Comparison of ENCODE assay signal across 19 cellular contexts in the genomic region with DNA sequence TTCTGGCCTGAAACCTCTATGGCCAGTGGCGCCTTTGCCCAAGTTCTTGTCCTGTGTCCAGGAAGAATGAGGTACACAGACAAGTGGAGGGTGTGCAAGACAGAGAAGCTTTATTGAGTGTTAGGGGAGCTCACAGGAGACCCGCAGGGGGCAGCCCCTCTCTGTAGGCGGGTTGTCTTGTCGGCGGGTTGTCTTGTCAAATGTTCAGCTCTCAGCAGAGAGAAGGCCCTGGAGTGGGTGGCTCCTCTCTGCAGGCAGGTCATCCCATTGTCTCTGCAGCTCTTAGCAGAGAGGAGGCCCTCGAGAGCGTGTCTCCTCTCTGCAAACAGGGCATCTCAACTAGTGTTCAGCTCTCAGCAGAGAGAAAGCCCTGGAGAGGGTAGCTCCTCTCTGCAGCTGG. TPM values are rescaled to one million over a fixed set of nuclear protein-coding genes. Genes with fewer than 3 reads are reported as not detected.
DNase-seq lines count a peak whose midpoint lies in the region; ATAC-seq, FAIRE-seq and TF ChIP-seq lines count a peak whose summit lies in the region.
"Had no signal": no experiment of that assay in that cellular context is flagged by ENCODE, and none has a peak within 500 bp of the region (broad histone marks: within the 10 kb centered on the region; RNA-seq: fewer than 3 reads in every experiment).

No MANE protein-coding gene starts in this region.

- no peak for FAIRE-seq in kidney (lab: Jason Lieb, UNC)
- FAIRE-seq: GM18507 had no signal

- H3K56ac ChIP-seq in IMR-90 (ENCODE audit: extremely low read depth, insufficient read depth, low read length), result no peak overlapping the region

- H3K4ac ChIP-seq in IMR-90 (ENCODE audit: low read depth, low read length), result no peak overlapping the region

- H2AFZ ChIP-seq in IMR-90 (replicated peaks; ENCODE audit: low read length, poor library complexity), result no peak overlapping the region

- H3K9ac ChIP-seq in IMR-90 (ENCODE audit: low read depth, low read length) (no peak overlapping the region), kidney (ENCODE audit: low read length in 2 of 2) (no peak overlapping the region)

- intact Hi-C loops in IMR-90 (cut with micrococcal nuclease) (no loop called here), kidney (cut with DNase I) (loop anchor here (10.0 kb wide), 1 partner anchor 134 kb away; no protein-coding TSS in a partner anchor), posterior vena cava (cut with DNase I) (no loop called here), spleen (cut with DNase I; ENCODE audit: low total_unique reads) (no loop called here)

- ATAC-seq in activated CD8-positive, alpha-beta memory T cell treated with anti-CD3 and anti-CD28 coated beads, Interleukin-2, amount 10 ng/mL, durations not matched to agents 7 days and 5 days, result no peak
- ATAC-seq in IMR-90 (ENCODE audit: low read depth), result no peak; the same call in 1 of the 2 replicates

- H3K23ac ChIP-seq in IMR-90 (ENCODE audit: low read depth, low read length), result no peak overlapping the region

- DNase-seq in activated CD8-positive, alpha-beta memory T cell treated with anti-CD3 and anti-CD28 coated beads, Interleukin-2, amount 10 ng/mL, durations not matched to agents 7 days and 5 days, result peak; percentile 18
- no peak for DNase-seq in activated CD8-positive, alpha-beta memory T cell treated with anti-CD3 and anti-CD28 coated beads, Interleukin-2, amount 50 U/mL, for 4 hours
- DNase-seq in IMR-90 (no peak), kidney (peak; percentile 29), posterior vena cava (ENCODE audit: low spot score) (peak; percentile 30), nucleus accumbens (lab: John Stamatoyannopoulos, UW) (no peak), spleen (no peak), SJCRH30 (no peak)
- DNase-seq: COR-L47, DMS153, HCEC 1CT, MM.1S, NCI-H1105, NCI-H1694 treated with DMSO at 0.1 percent for 48 hours, NCI-H345, NCI-H526 treated with DMSO at 0.1 percent for 48 hours had no signal

- in situ Hi-C loops in IMR-90 (cut with MboI; ENCODE audit: low sequenced_read_pairs), result no loop called here

- TF ChIP-seq POLR2A in IMR-90 (IDR thresholded peaks at IDR 0.05; ENCODE audit: low read depth, low read length) (no peak; the same call in 1 of the 2 replicates), spleen (IDR thresholded peaks at IDR 0.05) (no peak)

- H3K36me3 ChIP-seq in IMR-90 (ENCODE audit: control insufficient read depth, insufficient read depth, low read length), result peaks cover 60% of the 10 kb centered on the region
- H3K36me3 ChIP-seq in kidney (ENCODE audit: control insufficient read depth in 1 of 2, insufficient read depth in 2 of 2, low read length in 2 of 2), result no peaks in the 10 kb centered on the region
- peaks cover 0 to 22% (median 15%) of the 10 kb centered on the region in 6 donors for H3K36me3 ChIP-seq in spleen
- H3K36me3 ChIP-seq in SJCRH30, result no peaks in the 10 kb centered on the region

- H2BK15ac ChIP-seq in IMR-90 (ENCODE audit: low read depth, low read length), result no peak overlapping the region

- POLR2A ChIA-PET in IMR-90 (lab: Charles Lee; ENCODE audit: unreplicated experiment), result no interaction called here

- H3K9me3 Mint-ChIP-seq in activated CD8-positive, alpha-beta memory T cell treated with anti-CD3 and anti-CD28 coated beads, Interleukin-2, amount 10 ng/mL, durations not matched to agents 7 days and 5 days (ENCODE audit: low read depth), result no peaks in the 10 kb centered on the region

- H3K9me3 ChIP-seq in IMR-90 (ENCODE audit: control insufficient read depth, insufficient read depth, low read length), result peaks cover 7% of the 10 kb centered on the region; the same call in 1 of the 2 replicates
- H3K9me3 ChIP-seq in kidney (ENCODE audit: control insufficient read depth in 1 of 2, low read length in 2 of 2), result peaks cover 3 to 4% of the 10 kb centered on the region in 2 donors
- peaks cover 0 to 45% (median 23%) of the 10 kb centered on the region in 8 donors for H3K9me3 ChIP-seq in spleen
- no peaks in the 10 kb centered on the region for H3K9me3 ChIP-seq in SJCRH30 (replicated peaks)

- H4K8ac ChIP-seq in IMR-90 (ENCODE audit: low read depth in 2 of 2, low read length in 2 of 2), result no peak overlapping the region

- H3K14ac ChIP-seq in IMR-90 (replicated peaks; ENCODE audit: low read depth, low read length), result no peak overlapping the region

- H3K27me3 ChIP-seq in IMR-90 (ENCODE audit: control insufficient read depth, insufficient read depth, low read length) (no peaks in the 10 kb centered on the region), spleen (replicated peaks in 1 of 7) (peaks cover 0 to 25% (median 0%) of the 10 kb centered on the region in 7 donors), SJCRH30 (no peaks in the 10 kb centered on the region)

- WGBS in IMR-90 (ENCODE audit: extremely low coverage in 2 of 2, insufficient read length in 1 of 2), 2 experiments, result 89% methylated on average over 1 of the region's 7 CpGs; no CpG with 5 or more reads in 1 of the 2 experiments
- 80 to 96% (median 89%) methylated on average over 7 of the region's 7 CpGs for WGBS in spleen, 5 donors

- peak overlapping the region; percentile 42 for H2AK9ac ChIP-seq in IMR-90 (replicated peaks; ENCODE audit: low read depth, low read length, poor library complexity)

- H2BK5ac ChIP-seq in IMR-90 (ENCODE audit: low read depth, low read length, poor library complexity, severe bottlenecking), result no peak overlapping the region

- no peak overlapping the region for H2AK5ac ChIP-seq in IMR-90 (ENCODE audit: low read depth, low read length)

- CTCF ChIA-PET in activated CD8-positive, alpha-beta memory T cell treated with anti-CD3 and anti-CD28 coated beads, Interleukin-2, amount 10 ng/mL, durations not matched to agents 7 days and 5 days (lab: Charles Lee), result no interaction called here
- CTCF ChIA-PET in IMR-90 (lab: Yijun Ruan, JAX), result no interaction called here

- peaks cover 95% of the 10 kb centered on the region for H4K20me1 ChIP-seq in IMR-90 (ENCODE audit: insufficient read depth, low read length)

- no peak overlapping the region for H4K5ac ChIP-seq in IMR-90 (ENCODE audit: low read depth, low read length)

- H3K9me1 ChIP-seq in IMR-90 (ENCODE audit: insufficient read depth, low read length), result no peaks in the 10 kb centered on the region

- H2BK120ac ChIP-seq in IMR-90 (ENCODE audit: low read depth, low read length), result no peak overlapping the region

- H3K4me2 ChIP-seq in IMR-90 (ENCODE audit: low read depth, low read length), result no peak overlapping the region

- H3K36me3 Mint-ChIP-seq in activated CD8-positive, alpha-beta memory T cell treated with anti-CD3 and anti-CD28 coated beads, Interleukin-2, amount 10 ng/mL, durations not matched to agents 7 days and 5 days, result peaks cover 2% of the 10 kb centered on the region

- no peak for TF ChIP-seq RAD21 in IMR-90 (IDR thresholded peaks at IDR 0.05; ENCODE audit: low read length)

- no peak overlapping the region for H4K91ac ChIP-seq in IMR-90 (ENCODE audit: insufficient read depth, low read depth, low read length)

- peaks cover 15 to 61% of the 10 kb centered on the region in 2 experiments for H3K79me1 ChIP-seq in IMR-90 (ENCODE audit: low read depth in 1 of 2, low read length in 2 of 2)

- no peak for TF ChIP-seq CTCF in IMR-90 (conservative IDR thresholded peaks at IDR 0.05; ENCODE audit: low read depth, low read length)
- TF ChIP-seq CTCF in kidney (IDR thresholded peaks at IDR 0.05; ENCODE audit: borderline replicate concordance, extremely low read depth, insufficient read depth), result no peak
- TF ChIP-seq CTCF in spleen (IDR thresholded peaks at IDR 0.05 in 8 of 11, conservative IDR thresholded peaks at IDR 0.05 in 3 of 11), result no peak

- no peak overlapping the region for H2BK20ac ChIP-seq in IMR-90 (ENCODE audit: low read depth, low read length)

- H3K18ac ChIP-seq in IMR-90 (ENCODE audit: low read depth, low read length), result no peak overlapping the region

- H3K27me3 Mint-ChIP-seq in activated CD8-positive, alpha-beta memory T cell treated with anti-CD3 and anti-CD28 coated beads, Interleukin-2, amount 10 ng/mL, durations not matched to agents 7 days and 5 days, result peaks cover 15% of the 10 kb centered on the region

- H3K27ac ChIP-seq in IMR-90 (ENCODE audit: insufficient read depth, low read length), result no peak overlapping the region
- no peak overlapping the region for H3K27ac ChIP-seq in kidney (ENCODE audit: low read depth in 2 of 2, low read length in 2 of 2)
- H3K27ac ChIP-seq in spleen, result no peak overlapping the region
- no peak overlapping the region for H3K27ac ChIP-seq in SJCRH30
- H3K27ac ChIP-seq: C4-2B had no signal

- H3K4me3 ChIP-seq in IMR-90 (ENCODE audit: insufficient read depth, low read depth, low read length) (no peak overlapping the region), kidney (ENCODE audit: low read length in 2 of 2) (no peak overlapping the region), spleen (no peak overlapping the region), SJCRH30 (no peak overlapping the region)

- no peaks in the 10 kb centered on the region for H3K4me1 Mint-ChIP-seq in activated CD8-positive, alpha-beta memory T cell treated with anti-CD3 and anti-CD28 coated beads, Interleukin-2, amount 10 ng/mL, durations not matched to agents 7 days and 5 days

- BruUV-seq in IMR-90 (replicated peaks; lab: Mats Ljungman, UMichigan), result no TSS peak

- H3K27ac Mint-ChIP-seq in activated CD8-positive, alpha-beta memory T cell treated with anti-CD3 and anti-CD28 coated beads, Interleukin-2, amount 10 ng/mL, durations not matched to agents 7 days and 5 days, result no peak overlapping the region

- dilution Hi-C loops in IMR-90 (cut with HindIII; ENCODE audit: low sequenced_read_pairs, unreplicated experiment), result no loop called here

- H3K4me1 ChIP-seq in IMR-90 (ENCODE audit: control insufficient read depth, insufficient read depth, low read length), result peaks cover 4% of the 10 kb centered on the region
- H3K4me1 ChIP-seq in kidney (ENCODE audit: control insufficient read depth in 1 of 2, insufficient read depth in 1 of 2, low read depth in 1 of 2, low read length in 2 of 2), result no peaks in the 10 kb centered on the region
- peaks cover 0 to 6% (median 0%) of the 10 kb centered on the region in 6 donors for H3K4me1 ChIP-seq in spleen
- H3K4me1 ChIP-seq in SJCRH30, result no peaks in the 10 kb centered on the region

- H3K4me3 Mint-ChIP-seq in activated CD8-positive, alpha-beta memory T cell treated with anti-CD3 and anti-CD28 coated beads, Interleukin-2, amount 10 ng/mL, durations not matched to agents 7 days and 5 days, result no peak overlapping the region

RNA-seq across cellular contexts. Expression of a gene that starts 10.9 kb away (rescaled TPM):
- 10 to 100 TPM in 1 of 2 experiments, 1 to 10 TPM in 1; 5.0 to 17.9 TPM for total RNA-seq in activated CD8-positive, alpha-beta memory T cell treated with anti-CD3 and anti-CD28 coated beads, Interleukin-2, amount 10 ng/mL, durations not matched to agents 7 days and 5 days
- total RNA-seq in IMR-90 (2012; rRNA removed) (208 and 222 TPM in 2 replicates), kidney (174 TPM), posterior vena cava (1,000 to 10,000 TPM; 1,504 to 1,642 TPM), spleen (100 to 1,000 TPM; 105 to 259 (median 198) TPM)
- polyA plus RNA-seq in IMR-90 (2012; rRNA removed) (1,065 and 1,165 TPM in 2 replicates), kidney (ENCODE audit: insufficient read depth, low read depth, low replicate concordance) (52.4 TPM), spleen (100 to 1,000 TPM; 101 to 244 (median 110) TPM)
- 753 and 1,846 TPM in 2 replicates for polyA plus RNA-seq in IMR-90 (2012; cell fraction: cytosol; rRNA removed)
- 2,830 and 5,552 TPM in 2 replicates for polyA plus RNA-seq in IMR-90 (2012; cell fraction: nucleus; rRNA removed; ENCODE audit: low replicate concordance)
- total RNA-seq in SJCRH30 (2014; rRNA removed; shearing (Covaris generic)), result 1.1 TPM in 2 replicates
- total RNA-seq: OCI-LY7 had no signal

RNA-seq across cellular contexts. Expression of a gene that starts 46.6 kb away (rescaled TPM):
- not detected for total RNA-seq in activated CD8-positive, alpha-beta memory T cell treated with anti-CD3 and anti-CD28 coated beads, Interleukin-2, amount 10 ng/mL, durations not matched to agents 7 days and 5 days
- not detected in 2 replicates for total RNA-seq in IMR-90 (2012; rRNA removed)
- 0.19 and 0.55 TPM in 2 replicates for polyA plus RNA-seq in IMR-90 (2012; rRNA removed)
- polyA plus RNA-seq in IMR-90 (2012; cell fraction: cytosol; rRNA removed), result 0.16 and 0.28 TPM in 2 replicates
- 2.0 and 4.9 TPM in 2 replicates for polyA plus RNA-seq in IMR-90 (2012; cell fraction: nucleus; rRNA removed; ENCODE audit: low replicate concordance)
- 51.6 TPM for total RNA-seq in kidney
- 273 TPM for polyA plus RNA-seq in kidney (ENCODE audit: insufficient read depth, low read depth, low replicate concordance)
- 1 to 10 TPM in 1 of 2 donors, under 1 TPM in 1; 0.29 to 1.2 TPM for total RNA-seq in posterior vena cava
- total RNA-seq in spleen, result 1 to 10 TPM in 1 of 7 donors, under 1 TPM in 1, not detected in 5; 0.81 to 1.7 TPM
- polyA plus RNA-seq in spleen, result 1 to 10 TPM in 1 of 3 donors, under 1 TPM in 2; 0.35 to 2.8 (median 0.38) TPM
- not detected in 2 replicates for total RNA-seq in SJCRH30 (2014; rRNA removed; shearing (Covaris generic))

Comparison
In these comparisons a context has a peak if more than half of its experiments do, and no peak if none do; other contexts are left out.
1. DNase-seq: peak in activated CD8-positive, alpha-beta memory T cell treated with anti-CD3 and anti-CD28 coated beads, Interleukin-2, amount 10 ng/mL, durations not matched to agents 7 days and 5 days (single experiment), kidney (single experiment) and posterior vena cava (single experiment); none in activated CD8-positive, alpha-beta memory T cell treated with anti-CD3 and anti-CD28 coated beads, Interleukin-2, amount 50 U/mL, for 4 hours (single experiment), IMR-90 (single experiment), nucleus accumbens (0 of 56), spleen (single experiment) and SJCRH30 (0 of 2).
2. RNA of a gene that starts 46.6 kb away (total RNA-seq): 51.6 TPM in kidney (single experiment); 0.29 to 1.2 TPM in posterior vena cava, 0.81 to 1.7 TPM in spleen, not detected in IMR-90, not detected in activated CD8-positive, alpha-beta memory T cell treated with anti-CD3 and anti-CD28 coated beads, Interleukin-2, amount 10 ng/mL, durations not matched to agents 7 days and 5 days and not detected in SJCRH30; every median in the first group is over 10 times any median in the second.